ENCODE assay signal across 19 cellular contexts in genomic region chr13:45409993-45410392, GRCh38.
DNase-seq lines count a peak whose midpoint lies in the region; TF ChIP-seq lines count a peak whose summit lies in the region.
"Had no signal": no experiment of that assay in that cellular context is flagged by ENCODE, and none has a peak within 500 bp of the region (broad histone marks: within the 10 kb centered on the region; RNA-seq: fewer than 3 reads in every experiment).

No MANE protein-coding gene starts in this region.

- H3K27me3 ChIP-seq in neutrophil: no peaks in the 10 kb centered on the region
- H3K27me3 ChIP-seq: BLaER1 had no signal

- no peaks in the 10 kb centered on the region for H3K9me3 ChIP-seq in neutrophil
- H3K9me3 ChIP-seq: BLaER1, SK-N-SH had no signal

- no peaks in the 10 kb centered on the region for H3K9me3 Mint-ChIP-seq in dendritic cell treated with granulocyte-macrophage colony-stimulating factor and Interleukin-4, amounts not matched to agents 40 ng/mL and 50 ng/mL, for 4 days

- intact Hi-C loops in dendritic cell treated with granulocyte-macrophage colony-stimulating factor and Interleukin-4, amounts not matched to agents 40 ng/mL and 50 ng/mL, for 4 days (cut with micrococcal nuclease): no loop called here

- peaks cover 46% of the 10 kb centered on the region for H3K4me1 Mint-ChIP-seq in dendritic cell treated with granulocyte-macrophage colony-stimulating factor and Interleukin-4, amounts not matched to agents 40 ng/mL and 50 ng/mL, for 4 days (ENCODE audit: low read depth)

- no peak for TF ChIP-seq CTCF in neutrophil (IDR thresholded peaks at IDR 0.05)

- no peaks in the 10 kb centered on the region for H3K27me3 Mint-ChIP-seq in dendritic cell treated with granulocyte-macrophage colony-stimulating factor and Interleukin-4, amounts not matched to agents 40 ng/mL and 50 ng/mL, for 4 days

- H3K27ac ChIP-seq in neutrophil: peak overlapping the region; percentile 68
- H3K27ac ChIP-seq: 22Rv1, BLaER1, GM23248 had no signal

- H3K36me3 ChIP-seq in neutrophil: no peaks in the 10 kb centered on the region

- no peak overlapping the region for H3K4me3 ChIP-seq in neutrophil (ENCODE audit: low read depth in 1 of 2, low read length in 1 of 2)
- H3K4me3 ChIP-seq: BLaER1, GM23248 had no signal

- H3K4me3 Mint-ChIP-seq in dendritic cell treated with granulocyte-macrophage colony-stimulating factor and Interleukin-4, amounts not matched to agents 40 ng/mL and 50 ng/mL, for 4 days: no peak overlapping the region

- H3K4me1 ChIP-seq in neutrophil (ENCODE audit: control insufficient read depth in 1 of 2, insufficient read depth in 1 of 2, low read depth in 1 of 2, low read length in 1 of 2): peaks cover 17 to 59% of the 10 kb centered on the region in 2 experiments
- H3K4me1 ChIP-seq: BLaER1 had no signal

- H3K36me3 Mint-ChIP-seq in dendritic cell treated with granulocyte-macrophage colony-stimulating factor and Interleukin-4, amounts not matched to agents 40 ng/mL and 50 ng/mL, for 4 days (ENCODE audit: low read depth): peaks cover 69% of the 10 kb centered on the region

- H3K27ac Mint-ChIP-seq in dendritic cell treated with granulocyte-macrophage colony-stimulating factor and Interleukin-4, amounts not matched to agents 40 ng/mL and 50 ng/mL, for 4 days: peak overlapping the region; percentile 80

- DNase-seq in DMS153 (lab: John Stamatoyannopoulos, UW) (peak; percentile 3), DMS153 treated with DMSO at 0.1 percent for 48 hours (lab: John Stamatoyannopoulos, UW; ENCODE audit: unreplicated experiment) (no peak), DMS53 treated with DMSO at 0.1 percent for 48 hours (lab: John Stamatoyannopoulos, UW; ENCODE audit: unreplicated experiment) (peak; percentile 6), KG1 (lab: John Stamatoyannopoulos, UW) (no peak), Ammon's horn (ENCODE audit: low spot score) (no peak)
- no peak for DNase-seq in activated CD4-positive, alpha-beta T cell treated with anti-CD3 and anti-CD28 coated beads for 1 hour
- DNase-seq: COR-L47, DMS79, GM23248, IMR-90, NCI-H1092, NCI-H226, NCI-H69, Right ventricle myocardium superior, SK-N-SH had no signal

Comparison
In these comparisons a context has a peak if more than half of its experiments do, and no peak if none do; other contexts are left out.
1. DNase-seq: peak in DMS153 (single experiment) and DMS53 treated with DMSO at 0.1 percent for 48 hours (single experiment); none in DMS153 treated with DMSO at 0.1 percent for 48 hours (single experiment), KG1 (single experiment), Ammon's horn (single experiment) and activated CD4-positive, alpha-beta T cell treated with anti-CD3 and anti-CD28 coated beads for 1 hour (single experiment).